In genomic region chr5:139197710-139198669, GRCh38 we compare ENCODE assay signal across 8 cellular contexts. TPM values are rescaled to one million over a fixed set of nuclear protein-coding genes. Genes with fewer than 3 reads are reported as not detected.
DNase-seq lines count a peak whose midpoint lies in the region; ATAC-seq and TF ChIP-seq lines count a peak whose summit lies in the region.

SIL1 (minus strand) TSS chr5:139198368; CDS start chr5:139127843, 70,525 bp downstream.

- intact Hi-C loops in esophagus squamous epithelium (cut with DNase I): no loop called here

- DNase-seq in DND-41 (peak; percentile 98), GM23248 (peak; percentile 98), Kasumi-1 (lab: John Stamatoyannopoulos, UW) (peak; percentile 86 to 88), RKO (ENCODE audit: low spot score) (peak; percentile 95), activated T-helper 1 cell treated with Interleukin-2 at 50 U/mL for 16 hours (ENCODE audit: low read depth) (peak; percentile 95), esophagus squamous epithelium (lab: John Stamatoyannopoulos, UW) (peak; percentile 72), myocyte (ENCODE audit: low read depth) (peak; percentile 96)
- peak; percentile 90 to 98 for DNase-seq in stimulated activated CD8-positive, alpha-beta memory T cell treated with anti-CD3 and anti-CD28 coated beads, Interleukin-7, amount 100 ng/mL, for 4 hours (ENCODE audit: low read depth in 2 of 2)

- in situ Hi-C loops in GM23248 (cut with MboI): no loop called here

- WGBS in GM23248 (ENCODE audit: low coverage in 1 of 2, low lambda C conversion rate in 2 of 2, missing lambda C conversion rate in 2 of 2), 2 experiments: 1 to 2% methylated on average over 42 to 61 of the region's 61 CpGs
- 1 to 2% methylated on average over 26 to 28 of the region's 61 CpGs for WGBS in esophagus squamous epithelium, 2 donors

- H2AFZ ChIP-seq in DND-41 (ENCODE audit: low read depth, low read length) (peak within 1 kb of the TSS; percentile 95), GM23248 (peak within 1 kb of the TSS; percentile 92)

- H3K4me1 ChIP-seq in DND-41 (ENCODE audit: insufficient read depth, low read length) (peaks cover 26% of the 10 kb centered on the region), GM23248 (ENCODE audit: insufficient read depth) (peaks cover 9% of the 10 kb centered on the region; the same call in 1 of the 2 replicates), esophagus squamous epithelium (peaks cover 7 to 22% (median 10%) of the 10 kb centered on the region in 3 donors)

- no peak for TF ChIP-seq CTCF in DND-41 (IDR thresholded peaks at IDR 0.05; ENCODE audit: borderline replicate concordance, extremely low read depth, low read length, poor library complexity, severe bottlenecking)
- TF ChIP-seq CTCF in esophagus squamous epithelium (IDR thresholded peaks at IDR 0.05): peak in 4 of 6 experiments; percentile 2 to 31 (median 6)

- ATAC-seq in DND-41 (ENCODE audit: insufficient read depth, low read depth): peak; percentile 99

- H3K27me3 ChIP-seq in DND-41 (ENCODE audit: insufficient read depth, low read length, poor library complexity) (no peaks in the 10 kb centered on the region), GM23248 (replicated peaks; ENCODE audit: insufficient read depth) (no peaks in the 10 kb centered on the region), esophagus squamous epithelium (no peaks in the 10 kb centered on the region)

- H3K36me3 ChIP-seq in DND-41 (ENCODE audit: insufficient read depth, low read length): peaks cover 7% of the 10 kb centered on the region
- no peaks in the 10 kb centered on the region for H3K36me3 ChIP-seq in GM23248 (ENCODE audit: low read depth)
- H3K36me3 ChIP-seq in esophagus squamous epithelium: peaks cover 0 to 9% (median 0%) of the 10 kb centered on the region in 3 donors

- H3K27ac ChIP-seq in DND-41 (ENCODE audit: low read length) (peak within 1 kb of the TSS; percentile 92), GM23248 (peak within 1 kb of the TSS; percentile 63), esophagus squamous epithelium (peak within 1 kb of the TSS; percentile 86 to 96 (median 92))

- H3K4me2 ChIP-seq in DND-41 (ENCODE audit: insufficient read depth, low read length): peak within 1 kb of the TSS; percentile 83
- peak within 1 kb of the TSS; percentile 100 for H3K4me2 ChIP-seq in GM23248 (ENCODE audit: unreplicated experiment)

- H4K20me1 ChIP-seq in DND-41 (ENCODE audit: insufficient read depth, low read length): no peaks in the 10 kb centered on the region
- no peaks in the 10 kb centered on the region for H4K20me1 ChIP-seq in GM23248 (ENCODE audit: insufficient read depth)

- peak within 1 kb of the TSS; percentile 87 for H3K9ac ChIP-seq in DND-41 (ENCODE audit: low read depth, low read length)
- peak within 1 kb of the TSS; percentile 93 for H3K9ac ChIP-seq in GM23248

- H3K9me2 ChIP-seq in GM23248 (ENCODE audit: insufficient read depth): no peaks in the 10 kb centered on the region

- H3K9me3 ChIP-seq in DND-41 (ENCODE audit: insufficient read depth, low read length, severe bottlenecking): no peaks in the 10 kb centered on the region
- H3K9me3 ChIP-seq in GM23248 (ENCODE audit: low read depth): no peaks in the 10 kb centered on the region
- no peaks in the 10 kb centered on the region for H3K9me3 ChIP-seq in esophagus squamous epithelium

- 0 out of 2 replicates have a peak, but pooled peaks cover 4% of the 10 kb centered on the region for H3F3A ChIP-seq in GM23248 (ENCODE audit: insufficient read depth)

- peak in 2 of 4 donors; percentile 92 for TF ChIP-seq POLR2A in esophagus squamous epithelium (IDR thresholded peaks at IDR 0.05)

- H3K79me2 ChIP-seq in DND-41 (ENCODE audit: insufficient read depth, low read length) (peaks cover 36% of the 10 kb centered on the region), GM23248 (ENCODE audit: insufficient read depth) (peaks cover 46% of the 10 kb centered on the region)

- H3K4me3 ChIP-seq in DND-41 (ENCODE audit: low read depth in 1 of 2, low read length in 2 of 2): peak within 1 kb of the TSS; percentile 57 to 81
- peak within 1 kb of the TSS; percentile 99 for H3K4me3 ChIP-seq in GM23248
- peak within 1 kb of the TSS; percentile 60 to 81 (median 76) for H3K4me3 ChIP-seq in esophagus squamous epithelium

RNA-seq across cellular contexts. Expression of gene SIL1, which starts in this region (rescaled TPM):
- total RNA-seq in GM23248 (2014; rRNA removed; shearing (Covaris generic)): 72.8 and 78.8 TPM in 2 replicates
- polyA plus RNA-seq in GM23248 (2016; fragmentation: Nextera tagmentation; extraction: Ambion mirVana): 89.8 and 101 TPM in 2 replicates
- total RNA-seq in esophagus squamous epithelium: 10 to 100 TPM; 18.0 to 34.6 (median 18.3) TPM
- total RNA-seq in myocyte: 38.2 and 53.2 TPM in 2 replicates
- polyA plus RNA-seq in myocyte (2012): 80.7 TPM

Comparison
In these comparisons a context has a peak if more than half of its experiments do, and no peak if none do; other contexts are left out.
1. Peak in every context shown above with its lines: DNase-seq, ATAC-seq, H3K4me3 ChIP-seq and H3K27ac ChIP-seq.